ENCODE assay signal across 13 cellular contexts in the genomic region with DNA sequence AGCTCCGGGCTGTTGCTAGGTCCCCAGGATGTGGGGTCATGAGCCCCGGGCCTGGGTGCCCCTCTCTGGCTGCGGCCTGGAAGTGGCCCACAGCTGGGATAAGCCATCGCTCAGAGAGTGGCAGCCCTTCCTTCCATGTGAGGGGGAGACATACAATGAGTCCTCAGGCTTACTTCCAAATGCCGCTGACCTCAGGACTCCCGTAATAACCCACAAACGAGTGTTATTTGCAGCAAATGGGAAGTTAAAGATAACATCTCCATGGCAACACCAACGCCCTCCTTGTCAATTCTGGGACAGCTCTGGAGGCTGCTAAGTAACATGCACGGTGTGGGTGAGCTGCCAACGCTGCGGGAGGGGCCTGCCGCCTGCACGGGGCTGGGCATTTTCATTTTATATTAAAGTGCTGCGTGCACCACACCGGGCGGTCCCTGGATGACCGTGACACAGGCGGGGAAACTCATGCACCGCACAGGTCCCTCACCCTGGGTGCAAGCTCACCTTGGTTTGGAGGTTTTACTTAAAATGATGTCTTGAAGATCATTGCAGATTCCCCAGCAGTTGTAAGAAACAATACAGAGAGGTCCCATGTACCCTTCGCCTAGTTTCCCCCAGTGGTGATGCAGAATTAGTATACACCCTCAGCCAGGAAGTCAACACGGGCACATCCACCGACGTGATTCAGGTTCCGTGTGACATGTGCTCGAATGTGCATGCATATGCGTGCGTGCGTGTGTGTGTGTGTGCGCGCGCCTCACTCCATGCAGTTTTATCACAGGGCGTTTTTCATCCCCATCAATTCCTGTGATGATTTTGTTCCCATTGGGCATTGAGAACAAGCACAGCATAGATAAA.
A peak's percentile ranks its signal among the peaks of the same experiment; 100 is the strongest.
DNase-seq lines count a peak whose midpoint lies in the region; ATAC-seq, FAIRE-seq and TF ChIP-seq lines count a peak whose summit lies in the region.
"Had no signal": no experiment of that assay in that cellular context is flagged by ENCODE, and none has a peak within 500 bp of the region (broad histone marks: within the 10 kb centered on the region; RNA-seq: fewer than 3 reads in every experiment).

No MANE protein-coding gene starts in this region.

- H3K4me1 ChIP-seq in liver (ENCODE audit: control insufficient read depth in 4 of 4, insufficient read depth in 4 of 4, low read length in 3 of 4) = no peaks in the 10 kb centered on the region
- H3K4me1 ChIP-seq in HepG2 (ENCODE audit: insufficient read depth, low read length) = no peaks in the 10 kb centered on the region
- H3K4me1 ChIP-seq: suprapubic skin had no signal

- DNase-seq in HepG2 (ENCODE audit: low spot score) = no peak
- peak; percentile 54 for DNase-seq in astrocyte of the hippocampus (ENCODE audit: low read depth, low spot score)
- DNase-seq in left kidney (ENCODE audit: low read depth, low spot score) = peak; percentile 54
- DNase-seq in HT-29 (ENCODE audit: low spot score) = no peak
- no peak for DNase-seq in T-helper 2 cell
- DNase-seq: activated T-cell treated with anti-CD3 and anti-CD28 coated beads, Interleukin-2, amount 50 U/mL, for 48 hours; NCI-H446; stimulated activated CD4-positive, alpha-beta T cell treated with anti-CD3 and anti-CD28 coated beads, Interleukin-1b, Interleukin-23, amount 100 ng/mL, for 48 hours had no signal

- no peak overlapping the region for H3K9ac ChIP-seq in liver (ENCODE audit: low read depth in 1 of 2, low read length in 2 of 2)
- H3K9ac ChIP-seq in HepG2 (ENCODE audit: insufficient read depth, low read depth, low read length) = no peak overlapping the region

- intact Hi-C loops in HepG2 (cut with micrococcal nuclease; ENCODE audit: unreplicated experiment) = no loop called here

- ATAC-seq in HepG2 (no peak), GM19351 (IDR thresholded peaks at IDR 0.05; ENCODE audit: unreplicated experiment) (no peak), HG02981 (IDR thresholded peaks at IDR 0.05; ENCODE audit: unreplicated experiment) (no peak)

- no peak for TF ChIP-seq EP300 in HepG2 (IDR thresholded peaks at IDR 0.05; ENCODE audit: low read depth in 2 of 2, low read length in 2 of 2)
- TF ChIP-seq EP300 in HepG2 (CRISPR knock-in tag; IDR thresholded peaks at IDR 0.05; ENCODE audit: borderline replicate concordance) = no peak

- H4K20me1 ChIP-seq in HepG2 (ENCODE audit: insufficient read depth, low read length) = no peaks in the 10 kb centered on the region

- H3K79me2 ChIP-seq in HepG2 (ENCODE audit: insufficient read depth, low read length) = no peaks in the 10 kb centered on the region

- no peaks in the 10 kb centered on the region for H3K27me3 ChIP-seq in liver (ENCODE audit: control insufficient read depth in 4 of 4, insufficient read depth in 4 of 4, low read length in 3 of 4)
- H3K27me3 ChIP-seq in HepG2 (ENCODE audit: control insufficient read depth in 1 of 2, insufficient read depth in 2 of 2, low read length in 2 of 2) = peaks cover 11 to 60% of the 10 kb centered on the region in 2 experiments

- no peak overlapping the region for H2AFZ ChIP-seq in HepG2 (ENCODE audit: low read length)

- TF ChIP-seq CTCF in liver (IDR thresholded peaks at IDR 0.05; ENCODE audit: low read depth, low read length, missing input control) (no peak), HepG2 (CRISPR knock-in tag; IDR thresholded peaks at IDR 0.05) (no peak)

- H3K9me3 ChIP-seq in liver (ENCODE audit: control insufficient read depth in 4 of 4, low read length in 3 of 4) (no peaks in the 10 kb centered on the region), HepG2 (ENCODE audit: low read length) (no peaks in the 10 kb centered on the region)
- H3K9me3 ChIP-seq: suprapubic skin had no signal

- POLR2A ChIA-PET in HepG2 (lab: Yijun Ruan, JAX) = no interaction called here

- H3K4me2 ChIP-seq in HepG2 (ENCODE audit: low read depth, low read length) = no peak overlapping the region

- no peak for TF ChIP-seq RAD21 in liver (IDR thresholded peaks at IDR 0.05)
- TF ChIP-seq RAD21 in HepG2 (CRISPR knock-in tag; IDR thresholded peaks at IDR 0.05) = no peak

- WGBS in liver = 59% methylated on average over 32 of the region's 32 CpGs
- 63% methylated on average over 20 of the region's 32 CpGs for WGBS in HepG2 (ENCODE audit: low lambda C conversion rate)

- in situ Hi-C loops in HepG2 (cut with HindIII; ENCODE audit: extremely low pct_ligation_motif_present, low pct_unique_long_range_greater_than_20kb) = no loop called here

- H3K4me3 ChIP-seq in liver (ENCODE audit: low read depth in 1 of 3, low read length in 3 of 3) (no peak overlapping the region), HepG2 (replicated peaks in 1 of 3; ENCODE audit: insufficient read depth in 1 of 3, low read depth in 2 of 3, low read length in 3 of 3) (no peak overlapping the region)
- H3K4me3 ChIP-seq: suprapubic skin had no signal

- CTCF ChIA-PET in HepG2 (lab: Yijun Ruan, JAX; ENCODE audit: low intra/inter-chr PET ratio, low total read pairs) = no interaction called here

- FAIRE-seq in HepG2 (lab: Jason Lieb, UNC) = no peak
- FAIRE-seq: A204.1 had no signal

- no peak for TF ChIP-seq POLR2A in HepG2 (IDR thresholded peaks at IDR 0.05; ENCODE audit: insufficient read depth in 1 of 2, low read depth in 2 of 2, low read length in 2 of 2)

- H3K36me3 ChIP-seq in liver (ENCODE audit: control insufficient read depth in 4 of 4, insufficient read depth in 3 of 4, low read depth in 1 of 4, low read length in 3 of 4) = no peaks in the 10 kb centered on the region
- no peaks in the 10 kb centered on the region for H3K36me3 ChIP-seq in HepG2 (replicated peaks in 1 of 2; ENCODE audit: control insufficient read depth in 1 of 2, insufficient read depth in 2 of 2, low read length in 2 of 2)
- H3K36me3 ChIP-seq: suprapubic skin had no signal

- BruUV-seq in HepG2 (replicated peaks; lab: Mats Ljungman, UMichigan) = no TSS peak

- H3K27ac ChIP-seq in liver (ENCODE audit: low read depth in 1 of 2, low read length in 2 of 2) = no peak overlapping the region
- no peak overlapping the region for H3K27ac ChIP-seq in HepG2 (ENCODE audit: extremely low read length, insufficient read depth, low read length)
- H3K27ac ChIP-seq: suprapubic skin had no signal

TF ChIP-seq in liver, 16 proteins besides CTCF, POLR2A, EP300 and RAD21:
- TF ChIP-seq NR2F2 (IDR thresholded peaks at IDR 0.05) (peak; percentile 41), JUND (IDR thresholded peaks at IDR 0.05) (no peak)

TF ChIP-seq in HepG2, 621 proteins besides CTCF, POLR2A, EP300 and RAD21:
- TF ChIP-seq IRF2 (CRISPR knock-in tag; IDR thresholded peaks at IDR 0.05) (no peak), HNRNPUL1 (IDR thresholded peaks at IDR 0.05; ENCODE audit: low read depth, low read length) (no peak), TMF1 (CRISPR knock-in tag; IDR thresholded peaks at IDR 0.05; ENCODE audit: low read depth) (no peak), ZSCAN9 (CRISPR knock-in tag; IDR thresholded peaks at IDR 0.05; ENCODE audit: borderline replicate concordance) (no peak), FOXP4 (CRISPR knock-in tag; IDR thresholded peaks at IDR 0.05) (no peak), TCF7 (IDR thresholded peaks at IDR 0.05; ENCODE audit: low read depth) (no peak), ZNF768 (CRISPR knock-in tag; IDR thresholded peaks at IDR 0.05) (no peak), ZNF564 (CRISPR knock-in tag; IDR thresholded peaks at IDR 0.05) (no peak), HNRNPL (IDR thresholded peaks at IDR 0.05; ENCODE audit: low read depth, low read length) (no peak), PHF21A (CRISPR knock-in tag; IDR thresholded peaks at IDR 0.05) (no peak)
- TF ChIP-seq, protein P1, sequence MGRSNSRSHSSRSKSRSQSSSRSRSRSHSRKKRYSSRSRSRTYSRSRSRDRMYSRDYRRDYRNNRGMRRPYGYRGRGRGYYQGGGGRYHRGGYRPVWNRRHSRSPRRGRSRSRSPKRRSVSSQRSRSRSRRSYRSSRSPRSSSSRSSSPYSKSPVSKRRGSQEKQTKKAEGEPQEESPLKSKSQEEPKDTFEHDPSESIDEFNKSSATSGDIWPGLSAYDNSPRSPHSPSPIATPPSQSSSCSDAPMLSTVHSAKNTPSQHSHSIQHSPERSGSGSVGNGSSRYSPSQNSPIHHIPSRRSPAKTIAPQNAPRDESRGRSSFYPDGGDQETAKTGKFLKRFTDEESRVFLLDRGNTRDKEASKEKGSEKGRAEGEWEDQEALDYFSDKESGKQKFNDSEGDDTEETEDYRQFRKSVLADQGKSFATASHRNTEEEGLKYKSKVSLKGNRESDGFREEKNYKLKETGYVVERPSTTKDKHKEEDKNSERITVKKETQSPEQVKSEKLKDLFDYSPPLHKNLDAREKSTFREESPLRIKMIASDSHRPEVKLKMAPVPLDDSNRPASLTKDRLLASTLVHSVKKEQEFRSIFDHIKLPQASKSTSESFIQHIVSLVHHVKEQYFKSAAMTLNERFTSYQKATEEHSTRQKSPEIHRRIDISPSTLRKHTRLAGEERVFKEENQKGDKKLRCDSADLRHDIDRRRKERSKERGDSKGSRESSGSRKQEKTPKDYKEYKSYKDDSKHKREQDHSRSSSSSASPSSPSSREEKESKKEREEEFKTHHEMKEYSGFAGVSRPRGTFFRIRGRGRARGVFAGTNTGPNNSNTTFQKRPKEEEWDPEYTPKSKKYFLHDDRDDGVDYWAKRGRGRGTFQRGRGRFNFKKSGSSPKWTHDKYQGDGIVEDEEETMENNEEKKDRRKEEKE (IDR thresholded peaks at IDR 0.05) = no peak
TF ChIP-seq in HepG2: peak in this region for 0.

Comparison
In these comparisons a context has a peak if more than half of its experiments do, and no peak if none do; other contexts are left out.
1. DNase-seq: peak in astrocyte of the hippocampus (single experiment) and left kidney (single experiment); none in HepG2 (single experiment), HT-29 (single experiment) and T-helper 2 cell (0 of 5).